18 cellular contexts compared by ENCODE assay signal in genomic region chr1:72288886-72289285, GRCh38. TPM values are rescaled to one million over a fixed set of nuclear protein-coding genes. Genes with fewer than 3 reads are reported as not detected.
DNase-seq lines count a peak whose midpoint lies in the region; ATAC-seq, FAIRE-seq and TF ChIP-seq lines count a peak whose summit lies in the region.
"Had no signal": no experiment of that assay in that cellular context is flagged by ENCODE, and none has a peak within 500 bp of the region (broad histone marks: within the 10 kb centered on the region; RNA-seq: fewer than 3 reads in every experiment).

No MANE protein-coding gene starts in this region.

- H4K20me1 ChIP-seq in DND-41 (ENCODE audit: insufficient read depth, low read length) (no peaks in the 10 kb centered on the region), Loucy (ENCODE audit: insufficient read depth, low read length, poor library complexity, severe bottlenecking) (no peaks in the 10 kb centered on the region)

- H3F3A ChIP-seq in Loucy (ENCODE audit: low read depth) = no peaks in the 10 kb centered on the region

- TF ChIP-seq CTCF in DND-41 (IDR thresholded peaks at IDR 0.05; ENCODE audit: borderline replicate concordance, extremely low read depth, low read length, poor library complexity, severe bottlenecking) (no peak), Loucy (conservative IDR thresholded peaks at IDR 0.05; ENCODE audit: low read length) (no peak), neutrophil (IDR thresholded peaks at IDR 0.05) (no peak), nephron progenitor cell (IDR thresholded peaks at IDR 0.05) (no peak)

- H3K9me3 ChIP-seq in DND-41 (ENCODE audit: insufficient read depth, low read length, severe bottlenecking) (no peaks in the 10 kb centered on the region), Loucy (ENCODE audit: insufficient read depth, low read depth, low read length) (no peaks in the 10 kb centered on the region), neutrophil (no peaks in the 10 kb centered on the region)
- H3K9me3 ChIP-seq: SJSA1 had no signal

- H3K79me2 ChIP-seq in DND-41 (ENCODE audit: insufficient read depth, low read length) (peaks cover 4% of the 10 kb centered on the region; the same call in 1 of the 2 replicates), Loucy (ENCODE audit: insufficient read depth, low read length) (no peaks in the 10 kb centered on the region)

- H3K27ac Mint-ChIP-seq in nephron progenitor cell = no peak overlapping the region

- H3K9ac ChIP-seq in DND-41 (ENCODE audit: low read depth, low read length) (no peak overlapping the region; the same call in 1 of the 2 replicates), Loucy (ENCODE audit: low read depth, low read length, poor library complexity, severe bottlenecking) (peak overlapping the region; percentile 3)

- H3K27me3 Mint-ChIP-seq in nephron progenitor cell (ENCODE audit: low read depth, poor library complexity) = peaks cover 4% of the 10 kb centered on the region

- H3K36me3 Mint-ChIP-seq in nephron progenitor cell (ENCODE audit: low read depth) = no peaks in the 10 kb centered on the region

- TF ChIP-seq POLR2A in GM12892 (IDR thresholded peaks at IDR 0.05; ENCODE audit: low read depth, low read length) = no peak

- H3K4me1 Mint-ChIP-seq in nephron progenitor cell = no peaks in the 10 kb centered on the region

- H3K4me3 Mint-ChIP-seq in nephron progenitor cell = no peak overlapping the region

- H2AFZ ChIP-seq in DND-41 (ENCODE audit: low read depth, low read length) (no peak overlapping the region), Loucy (ENCODE audit: low read length) (no peak overlapping the region)
- H2AFZ ChIP-seq: PC-9 had no signal

- ATAC-seq in DND-41 (ENCODE audit: insufficient read depth, low read depth) = no peak

- H3K27ac ChIP-seq in DND-41 (ENCODE audit: low read length) (peak overlapping the region; percentile 47; the same call in 1 of the 2 replicates), neutrophil (peak overlapping the region; percentile 13)
- H3K27ac ChIP-seq: C4-2B, PC-9, SJSA1 had no signal

- H3K4me1 ChIP-seq in DND-41 (ENCODE audit: insufficient read depth, low read length) (peaks cover 37% of the 10 kb centered on the region), Loucy (ENCODE audit: insufficient read depth, low read length, poor library complexity, severe bottlenecking) (peaks cover 40% of the 10 kb centered on the region), neutrophil (ENCODE audit: control insufficient read depth in 1 of 2, insufficient read depth in 1 of 2, low read depth in 1 of 2, low read length in 1 of 2) (peaks cover 21 to 26% of the 10 kb centered on the region in 2 experiments)

- H3K36me3 ChIP-seq in DND-41 (ENCODE audit: insufficient read depth, low read length) = no peaks in the 10 kb centered on the region
- H3K36me3 ChIP-seq in Loucy (ENCODE audit: insufficient read depth, low read length) = no peaks in the 10 kb centered on the region; the same call in 1 of the 2 replicates
- no peaks in the 10 kb centered on the region for H3K36me3 ChIP-seq in neutrophil
- H3K36me3 ChIP-seq: SJSA1 had no signal

- no peak overlapping the region for H3K4me3 ChIP-seq in DND-41 (ENCODE audit: low read depth in 1 of 2, low read length in 2 of 2)
- peak overlapping the region; percentile 51 for H3K4me3 ChIP-seq in Loucy (ENCODE audit: low read length, poor library complexity, severe bottlenecking)
- no peak overlapping the region for H3K4me3 ChIP-seq in neutrophil (ENCODE audit: low read depth in 1 of 2, low read length in 1 of 2)
- H3K4me3 ChIP-seq: PC-9, SJSA1 had no signal

- no peaks in the 10 kb centered on the region for H3K9me3 Mint-ChIP-seq in nephron progenitor cell

- H3K27me3 ChIP-seq in DND-41 (ENCODE audit: insufficient read depth, low read length, poor library complexity) (no peaks in the 10 kb centered on the region), Loucy (ENCODE audit: insufficient read depth, low read length, poor library complexity, severe bottlenecking) (no peaks in the 10 kb centered on the region), neutrophil (peaks cover 9% of the 10 kb centered on the region)
- H3K27me3 ChIP-seq: SJSA1 had no signal

- DNase-seq in DND-41 = no peak
- peak; percentile 25 for DNase-seq in NOMO-1 treated with dmso at 0.1 percent for 144 hours (lab: John Stamatoyannopoulos, UW; ENCODE audit: unreplicated experiment)
- no peak for DNase-seq in nephron progenitor cell
- no peak for DNase-seq in NCI-H2196 treated with DMSO at 0.1 percent for 48 hours (lab: John Stamatoyannopoulos, UW; ENCODE audit: unreplicated experiment)
- no peak for DNase-seq in GM12892 (ENCODE audit: insufficient read length)
- DNase-seq: GDM1; HCEC 1CT; NCI-H1417 treated with DMSO at 0.1 percent for 48 hours; NCI-H1930; NCI-H2171 treated with DMSO at 0.1 percent for 48 hours; NCI-H748 treated with DMSO at 0.1 percent for 48 hours; NK-92 treated with Interleukin-12 subunit alpha and Interleukin-12 subunit beta, amount 100 ng/mL, for 24 hours; PC-9 had no signal

- peak overlapping the region; percentile 47; the same call in 1 of the 2 replicates for H3K4me2 ChIP-seq in DND-41 (ENCODE audit: insufficient read depth, low read length)
- H3K4me2 ChIP-seq in Loucy (ENCODE audit: low read depth, low read length, poor library complexity, severe bottlenecking) = peak overlapping the region; percentile 75
- H3K4me2 ChIP-seq: PC-9 had no signal

- no peak for FAIRE-seq in GM12892 (lab: Jason Lieb, UNC)
- FAIRE-seq: HTR-8/SVneo had no signal

- no peaks in the 10 kb centered on the region for H3K9me2 ChIP-seq in Loucy (replicated peaks; ENCODE audit: low read depth, low read length)

RNA-seq across cellular contexts. Expression of gene NEGR1, which starts 6.5 kb away (rescaled TPM):
- not detected for polyA plus RNA-seq in GM12892 (2012; ENCODE audit: missing spikeins)
